ENCODE assay signal across 1 cellular context in genomic region chr5:134845852-134846640, GRCh38.
A peak's percentile ranks its signal among the peaks of the same experiment; 100 is the strongest.
TF ChIP-seq lines count a peak whose summit lies in the region.

C5orf24 (plus strand) TSS chr5:134845968; CDS start chr5:134854901, 8,933 bp downstream.

TF ChIP-seq in WTC11, 78 proteins besides CTCF, POLR2A, EP300 and RAD21 (continued from another document and continues in another):
- no peak for TF ChIP-seq ATF3 (CRISPR knock-in tag; conservative IDR thresholded peaks at IDR 0.05)
- TF ChIP-seq, protein P1, sequence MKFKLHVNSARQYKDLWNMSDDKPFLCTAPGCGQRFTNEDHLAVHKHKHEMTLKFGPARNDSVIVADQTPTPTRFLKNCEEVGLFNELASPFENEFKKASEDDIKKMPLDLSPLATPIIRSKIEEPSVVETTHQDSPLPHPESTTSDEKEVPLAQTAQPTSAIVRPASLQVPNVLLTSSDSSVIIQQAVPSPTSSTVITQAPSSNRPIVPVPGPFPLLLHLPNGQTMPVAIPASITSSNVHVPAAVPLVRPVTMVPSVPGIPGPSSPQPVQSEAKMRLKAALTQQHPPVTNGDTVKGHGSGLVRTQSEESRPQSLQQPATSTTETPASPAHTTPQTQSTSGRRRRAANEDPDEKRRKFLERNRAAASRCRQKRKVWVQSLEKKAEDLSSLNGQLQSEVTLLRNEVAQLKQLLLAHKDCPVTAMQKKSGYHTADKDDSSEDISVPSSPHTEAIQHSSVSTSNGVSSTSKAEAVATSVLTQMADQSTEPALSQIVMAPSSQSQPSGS (CRISPR knock-in tag; IDR thresholded peaks at IDR 0.05; ENCODE audit: borderline replicate concordance, low read depth) = peak; percentile 62
- TF ChIP-seq, protein P2, sequence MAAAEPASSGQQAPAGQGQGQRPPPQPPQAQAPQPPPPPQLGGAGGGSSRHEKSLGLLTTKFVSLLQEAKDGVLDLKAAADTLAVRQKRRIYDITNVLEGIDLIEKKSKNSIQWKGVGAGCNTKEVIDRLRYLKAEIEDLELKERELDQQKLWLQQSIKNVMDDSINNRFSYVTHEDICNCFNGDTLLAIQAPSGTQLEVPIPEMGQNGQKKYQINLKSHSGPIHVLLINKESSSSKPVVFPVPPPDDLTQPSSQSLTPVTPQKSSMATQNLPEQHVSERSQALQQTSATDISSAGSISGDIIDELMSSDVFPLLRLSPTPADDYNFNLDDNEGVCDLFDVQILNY (CRISPR knock-in tag; IDR thresholded peaks at IDR 0.05) = peak; percentile 82
- 0 out of 2 replicates have a peak, but pooled peaks have one; percentile 5 for TF ChIP-seq PRDM15 (CRISPR knock-in tag; IDR thresholded peaks at IDR 0.05)
- TF ChIP-seq ZNF121 (CRISPR knock-in tag; IDR thresholded peaks at IDR 0.05) = peak; percentile 44; the same call in 1 of the 2 replicates
- no peak; the same call in 1 of the 2 replicates for TF ChIP-seq MLX (CRISPR knock-in tag; IDR thresholded peaks at IDR 0.05)
- TF ChIP-seq MXD4 (CRISPR knock-in tag; IDR thresholded peaks at IDR 0.05; ENCODE audit: borderline replicate concordance) = no peak
- TF ChIP-seq NR3C1 (CRISPR knock-in tag; conservative IDR thresholded peaks at IDR 0.05; ENCODE audit: low read depth) = peak; percentile 74; the same call in 1 of the 2 replicates
- TF ChIP-seq ZNF219 (CRISPR knock-in tag; IDR thresholded peaks at IDR 0.05; ENCODE audit: borderline replicate concordance) = no peak; the same call in 1 of the 2 replicates
- no peak for TF ChIP-seq ELF4 (CRISPR knock-in tag; IDR thresholded peaks at IDR 0.05; ENCODE audit: low read depth)
- TF ChIP-seq SMAD4 (CRISPR knock-in tag; IDR thresholded peaks at IDR 0.05) = no peak
- peak; percentile 88 for TF ChIP-seq ZNF416 (CRISPR knock-in tag; IDR thresholded peaks at IDR 0.05)
- peak; percentile 67; the same call in 1 of the 2 replicates for TF ChIP-seq ZNF232 (CRISPR knock-in tag; IDR thresholded peaks at IDR 0.05)
- TF ChIP-seq SOX15 (CRISPR knock-in tag; IDR thresholded peaks at IDR 0.05) = 0 out of 2 replicates have a peak, but pooled peaks have one; percentile 56
- TF ChIP-seq TEAD4 (CRISPR knock-in tag; IDR thresholded peaks at IDR 0.05) = no peak
- peak; percentile 96 for TF ChIP-seq KAT7 (CRISPR knock-in tag; IDR thresholded peaks at IDR 0.05; ENCODE audit: borderline replicate concordance)
- TF ChIP-seq HMGA2 (CRISPR knock-in tag; IDR thresholded peaks at IDR 0.05) = no peak
- TF ChIP-seq NFE2L1 (CRISPR knock-in tag; IDR thresholded peaks at IDR 0.05) = peak; percentile 92
- 0 out of 2 replicates have a peak, but pooled peaks have one; percentile 67 for TF ChIP-seq OVOL2 (CRISPR knock-in tag; IDR thresholded peaks at IDR 0.05; ENCODE audit: borderline replicate concordance)
- TF ChIP-seq ZNF671 (CRISPR knock-in tag; IDR thresholded peaks at IDR 0.05) = peak; percentile 51; the same call in 1 of the 2 replicates
- peak; percentile 89 for TF ChIP-seq EMX1 (CRISPR knock-in tag; IDR thresholded peaks at IDR 0.05)
- 0 out of 2 replicates have a peak, but pooled peaks have one; percentile 73 for TF ChIP-seq PREB (CRISPR knock-in tag; IDR thresholded peaks at IDR 0.05; ENCODE audit: borderline replicate concordance)
- TF ChIP-seq GRHL2 (CRISPR knock-in tag; IDR thresholded peaks at IDR 0.05; ENCODE audit: insufficient replicate concordance, severe bottlenecking) = no peak
- TF ChIP-seq MYBL2 (CRISPR knock-in tag; IDR thresholded peaks at IDR 0.05) = peak; percentile 94
- TF ChIP-seq NR2C2 (CRISPR knock-in tag; IDR thresholded peaks at IDR 0.05) = no peak; the same call in 1 of the 2 replicates
- no peak; the same call in 1 of the 2 replicates for TF ChIP-seq CREB1 (CRISPR knock-in tag; IDR thresholded peaks at IDR 0.05)
- TF ChIP-seq, protein P3, sequence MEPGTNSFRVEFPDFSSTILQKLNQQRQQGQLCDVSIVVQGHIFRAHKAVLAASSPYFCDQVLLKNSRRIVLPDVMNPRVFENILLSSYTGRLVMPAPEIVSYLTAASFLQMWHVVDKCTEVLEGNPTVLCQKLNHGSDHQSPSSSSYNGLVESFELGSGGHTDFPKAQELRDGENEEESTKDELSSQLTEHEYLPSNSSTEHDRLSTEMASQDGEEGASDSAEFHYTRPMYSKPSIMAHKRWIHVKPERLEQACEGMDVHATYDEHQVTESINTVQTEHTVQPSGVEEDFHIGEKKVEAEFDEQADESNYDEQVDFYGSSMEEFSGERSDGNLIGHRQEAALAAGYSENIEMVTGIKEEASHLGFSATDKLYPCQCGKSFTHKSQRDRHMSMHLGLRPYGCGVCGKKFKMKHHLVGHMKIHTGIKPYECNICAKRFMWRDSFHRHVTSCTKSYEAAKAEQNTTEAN (CRISPR knock-in tag; IDR thresholded peaks at IDR 0.05) = peak; percentile 94
- TF ChIP-seq, protein P4, sequence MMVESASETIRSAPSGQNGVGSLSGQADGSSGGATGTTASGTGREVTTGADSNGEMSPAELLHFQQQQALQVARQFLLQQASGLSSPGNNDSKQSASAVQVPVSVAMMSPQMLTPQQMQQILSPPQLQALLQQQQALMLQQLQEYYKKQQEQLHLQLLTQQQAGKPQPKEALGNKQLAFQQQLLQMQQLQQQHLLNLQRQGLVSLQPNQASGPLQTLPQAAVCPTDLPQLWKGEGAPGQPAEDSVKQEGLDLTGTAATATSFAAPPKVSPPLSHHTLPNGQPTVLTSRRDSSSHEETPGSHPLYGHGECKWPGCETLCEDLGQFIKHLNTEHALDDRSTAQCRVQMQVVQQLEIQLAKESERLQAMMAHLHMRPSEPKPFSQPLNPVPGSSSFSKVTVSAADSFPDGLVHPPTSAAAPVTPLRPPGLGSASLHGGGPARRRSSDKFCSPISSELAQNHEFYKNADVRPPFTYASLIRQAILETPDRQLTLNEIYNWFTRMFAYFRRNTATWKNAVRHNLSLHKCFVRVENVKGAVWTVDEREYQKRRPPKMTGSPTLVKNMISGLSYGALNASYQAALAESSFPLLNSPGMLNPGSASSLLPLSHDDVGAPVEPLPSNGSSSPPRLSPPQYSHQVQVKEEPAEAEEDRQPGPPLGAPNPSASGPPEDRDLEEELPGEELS (CRISPR knock-in tag; IDR thresholded peaks at IDR 0.05) = peak; percentile 85
- TF ChIP-seq IRF2 (CRISPR knock-in tag; IDR thresholded peaks at IDR 0.05; ENCODE audit: borderline replicate concordance, low read depth) = peak; percentile 73; the same call in 1 of the 2 replicates
- TF ChIP-seq ESRRA (CRISPR knock-in tag; IDR thresholded peaks at IDR 0.05; ENCODE audit: borderline replicate concordance) = peak; percentile 79; the same call in 1 of the 2 replicates
- TF ChIP-seq FOXK1 (CRISPR knock-in tag; IDR thresholded peaks at IDR 0.05) = peak; percentile 79; the same call in 1 of the 2 replicates
- TF ChIP-seq, protein P5, sequence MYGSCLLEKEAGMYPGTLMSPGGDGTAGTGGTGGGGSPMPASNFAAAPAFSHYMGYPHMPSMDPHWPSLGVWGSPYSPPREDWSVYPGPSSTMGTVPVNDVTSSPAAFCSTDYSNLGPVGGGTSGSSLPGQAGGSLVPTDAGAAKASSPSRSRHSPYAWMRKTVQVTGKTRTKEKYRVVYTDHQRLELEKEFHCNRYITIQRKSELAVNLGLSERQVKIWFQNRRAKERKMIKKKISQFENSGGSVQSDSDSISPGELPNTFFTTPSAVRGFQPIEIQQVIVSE (CRISPR knock-in tag; IDR thresholded peaks at IDR 0.05; ENCODE audit: borderline replicate concordance) = peak; percentile 76; the same call in 1 of the 2 replicates
- TF ChIP-seq ZNF423 (CRISPR knock-in tag; IDR thresholded peaks at IDR 0.05) = no peak
- peak; percentile 49; the same call in 1 of the 2 replicates for TF ChIP-seq ZNF317 (CRISPR knock-in tag; IDR thresholded peaks at IDR 0.05; ENCODE audit: borderline replicate concordance, low read depth)
- TF ChIP-seq, protein P6, sequence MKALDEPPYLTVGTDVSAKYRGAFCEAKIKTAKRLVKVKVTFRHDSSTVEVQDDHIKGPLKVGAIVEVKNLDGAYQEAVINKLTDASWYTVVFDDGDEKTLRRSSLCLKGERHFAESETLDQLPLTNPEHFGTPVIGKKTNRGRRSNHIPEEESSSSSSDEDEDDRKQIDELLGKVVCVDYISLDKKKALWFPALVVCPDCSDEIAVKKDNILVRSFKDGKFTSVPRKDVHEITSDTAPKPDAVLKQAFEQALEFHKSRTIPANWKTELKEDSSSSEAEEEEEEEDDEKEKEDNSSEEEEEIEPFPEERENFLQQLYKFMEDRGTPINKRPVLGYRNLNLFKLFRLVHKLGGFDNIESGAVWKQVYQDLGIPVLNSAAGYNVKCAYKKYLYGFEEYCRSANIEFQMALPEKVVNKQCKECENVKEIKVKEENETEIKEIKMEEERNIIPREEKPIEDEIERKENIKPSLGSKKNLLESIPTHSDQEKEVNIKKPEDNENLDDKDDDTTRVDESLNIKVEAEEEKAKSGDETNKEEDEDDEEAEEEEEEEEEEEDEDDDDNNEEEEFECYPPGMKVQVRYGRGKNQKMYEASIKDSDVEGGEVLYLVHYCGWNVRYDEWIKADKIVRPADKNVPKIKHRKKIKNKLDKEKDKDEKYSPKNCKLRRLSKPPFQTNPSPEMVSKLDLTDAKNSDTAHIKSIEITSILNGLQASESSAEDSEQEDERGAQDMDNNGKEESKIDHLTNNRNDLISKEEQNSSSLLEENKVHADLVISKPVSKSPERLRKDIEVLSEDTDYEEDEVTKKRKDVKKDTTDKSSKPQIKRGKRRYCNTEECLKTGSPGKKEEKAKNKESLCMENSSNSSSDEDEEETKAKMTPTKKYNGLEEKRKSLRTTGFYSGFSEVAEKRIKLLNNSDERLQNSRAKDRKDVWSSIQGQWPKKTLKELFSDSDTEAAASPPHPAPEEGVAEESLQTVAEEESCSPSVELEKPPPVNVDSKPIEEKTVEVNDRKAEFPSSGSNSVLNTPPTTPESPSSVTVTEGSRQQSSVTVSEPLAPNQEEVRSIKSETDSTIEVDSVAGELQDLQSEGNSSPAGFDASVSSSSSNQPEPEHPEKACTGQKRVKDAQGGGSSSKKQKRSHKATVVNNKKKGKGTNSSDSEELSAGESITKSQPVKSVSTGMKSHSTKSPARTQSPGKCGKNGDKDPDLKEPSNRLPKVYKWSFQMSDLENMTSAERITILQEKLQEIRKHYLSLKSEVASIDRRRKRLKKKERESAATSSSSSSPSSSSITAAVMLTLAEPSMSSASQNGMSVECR (CRISPR knock-in tag; IDR thresholded peaks at IDR 0.05; ENCODE audit: borderline replicate concordance) = peak; percentile 69; the same call in 1 of the 2 replicates
- TF ChIP-seq, protein P7, sequence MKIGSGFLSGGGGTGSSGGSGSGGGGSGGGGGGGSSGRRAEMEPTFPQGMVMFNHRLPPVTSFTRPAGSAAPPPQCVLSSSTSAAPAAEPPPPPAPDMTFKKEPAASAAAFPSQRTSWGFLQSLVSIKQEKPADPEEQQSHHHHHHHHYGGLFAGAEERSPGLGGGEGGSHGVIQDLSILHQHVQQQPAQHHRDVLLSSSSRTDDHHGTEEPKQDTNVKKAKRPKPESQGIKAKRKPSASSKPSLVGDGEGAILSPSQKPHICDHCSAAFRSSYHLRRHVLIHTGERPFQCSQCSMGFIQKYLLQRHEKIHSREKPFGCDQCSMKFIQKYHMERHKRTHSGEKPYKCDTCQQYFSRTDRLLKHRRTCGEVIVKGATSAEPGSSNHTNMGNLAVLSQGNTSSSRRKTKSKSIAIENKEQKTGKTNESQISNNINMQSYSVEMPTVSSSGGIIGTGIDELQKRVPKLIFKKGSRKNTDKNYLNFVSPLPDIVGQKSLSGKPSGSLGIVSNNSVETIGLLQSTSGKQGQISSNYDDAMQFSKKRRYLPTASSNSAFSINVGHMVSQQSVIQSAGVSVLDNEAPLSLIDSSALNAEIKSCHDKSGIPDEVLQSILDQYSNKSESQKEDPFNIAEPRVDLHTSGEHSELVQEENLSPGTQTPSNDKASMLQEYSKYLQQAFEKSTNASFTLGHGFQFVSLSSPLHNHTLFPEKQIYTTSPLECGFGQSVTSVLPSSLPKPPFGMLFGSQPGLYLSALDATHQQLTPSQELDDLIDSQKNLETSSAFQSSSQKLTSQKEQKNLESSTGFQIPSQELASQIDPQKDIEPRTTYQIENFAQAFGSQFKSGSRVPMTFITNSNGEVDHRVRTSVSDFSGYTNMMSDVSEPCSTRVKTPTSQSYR (CRISPR knock-in tag; IDR thresholded peaks at IDR 0.05) = no peak
- TF ChIP-seq CBFB (CRISPR knock-in tag; IDR thresholded peaks at IDR 0.05; ENCODE audit: low read depth) = peak; percentile 81; the same call in 1 of the 2 replicates
- TF ChIP-seq SP1 (CRISPR knock-in tag; conservative IDR thresholded peaks at IDR 0.05) = no peak; the same call in 1 of the 2 replicates
